Comparison of ENCODE assay signal across 17 cellular contexts in genomic region chr11:70002433-70002832, GRCh38.
DNase-seq lines count a peak whose midpoint lies in the region; ATAC-seq, FAIRE-seq and TF ChIP-seq lines count a peak whose summit lies in the region.
"Had no signal": no experiment of that assay in that cellular context is flagged by ENCODE, and none has a peak within 500 bp of the region (broad histone marks: within the 10 kb centered on the region; RNA-seq: fewer than 3 reads in every experiment).

No MANE protein-coding gene starts in this region.

- intact Hi-C loops in GM12878 (cut with micrococcal nuclease; ENCODE audit: unreplicated experiment) (no loop called here), dorsolateral prefrontal cortex (cut with DNase I) (no loop called here)

- no peak overlapping the region for H3K4me2 ChIP-seq in GM12878 (ENCODE audit: control insufficient read depth, insufficient read depth)

- peak; percentile 16 to 42 for DNase-seq in stimulated activated CD4-positive, alpha-beta T cell treated with anti-CD3 and anti-CD28 coated beads, Interleukin-15, amount 100 ng/mL, for 48 hours (ENCODE audit: low read depth in 2 of 2)
- DNase-seq in stimulated activated CD4-positive, alpha-beta T cell treated with anti-CD3 and anti-CD28 coated beads, Interleukin-12 subunit alpha, Interleukin-12 subunit beta, amount 100 ng/mL, for 4 hours, result no peak
- DNase-seq in NOMO-1 treated with dmso at 0.1 percent for 144 hours (lab: John Stamatoyannopoulos, UW; ENCODE audit: unreplicated experiment), result peak; percentile 9
- no peak for DNase-seq in GM12878 (ENCODE audit: low read depth, low spot score)
- no peak for DNase-seq in SW 1271 (lab: John Stamatoyannopoulos, UW)
- DNase-seq in dorsolateral prefrontal cortex, result no peak
- DNase-seq: DMS79 treated with DMSO at 0.1 percent for 48 hours, head of caudate nucleus, kidney, mucosa of descending colon, NCI-H1105 treated with DMSO at 0.1 percent for 48 hours, NCI-H226, spleen, upper lobe of left lung had no signal

- FAIRE-seq in GM12878 (lab: Jason Lieb, UNC), result no peak
- FAIRE-seq: colon, kidney had no signal

- in situ Hi-C loops in GM12878 (cut with MboI), result no loop called here

- RAD21 ChIA-PET in GM12878 (lab: Charles Lee; ENCODE audit: unreplicated experiment), result no interaction called here

- H4K20me1 ChIP-seq in GM12878 (ENCODE audit: control insufficient read depth, insufficient read depth), result no peaks in the 10 kb centered on the region

- SMC1A ChIA-PET in GM12878 (lab: Charles Lee; ENCODE audit: uncharacterized antibody, unreplicated experiment), result no interaction called here

- no peaks in the 10 kb centered on the region for H3K9me3 ChIP-seq in GM12878 (replicated peaks; ENCODE audit: control insufficient read depth, insufficient read depth, low read length)
- H3K9me3 ChIP-seq: mucosa of descending colon, spleen, upper lobe of left lung had no signal

- POLR2A ChIA-PET in GM12878 (lab: Charles Lee), result no interaction called here

- H3K36me3 ChIP-seq in GM12878 (ENCODE audit: control insufficient read depth in 2 of 2, insufficient read depth in 2 of 2, low read length in 1 of 2), result no peaks in the 10 kb centered on the region
- H3K36me3 ChIP-seq: spleen, upper lobe of left lung had no signal

- no peak for TF ChIP-seq EP300 in GM12878 (IDR thresholded peaks at IDR 0.05; ENCODE audit: borderline replicate concordance in 1 of 2, control insufficient read depth in 1 of 2, low read depth in 2 of 2, low read length in 2 of 2)

- CTCF ChIA-PET in GM12878 (lab: Yijun Ruan, JAX), result no interaction called here

- TF ChIP-seq CTCF in GM12878 (IDR thresholded peaks at IDR 0.05 in 2 of 3, conservative IDR thresholded peaks at IDR 0.05 in 1 of 3; ENCODE audit: control insufficient read depth in 2 of 3, extremely low read depth in 1 of 3, insufficient read depth in 1 of 3, low read depth in 3 of 3, low read length in 3 of 3) (no peak), dorsolateral prefrontal cortex (IDR thresholded peaks at IDR 0.05 in 54 of 56, conservative IDR thresholded peaks at IDR 0.05 in 2 of 56; ENCODE audit: low read depth in 1 of 56, partially characterized antibody in 56 of 56) (no peak)

- BruUV-seq in GM12878 (replicated peaks; lab: Mats Ljungman, UMichigan), result no TSS peak

- ATAC-seq in GM12878, result peak; percentile 44
- ATAC-seq in GM21367 (IDR thresholded peaks at IDR 0.05; ENCODE audit: unreplicated experiment), result no peak
- ATAC-seq: mucosa of descending colon had no signal

- 13% methylated on average over 8 of the region's 8 CpGs for WGBS in GM12878 (ENCODE audit: insufficient coverage, insufficient replicate concordance, low lambda C conversion rate, missing lambda C conversion rate)

- H3K4me3 ChIP-seq in GM12878 (no peak overlapping the region), dorsolateral prefrontal cortex (no peak overlapping the region)
- H3K4me3 ChIP-seq: mucosa of descending colon, spleen, upper lobe of left lung had no signal

- H3K4me1 ChIP-seq in GM12878 (ENCODE audit: control insufficient read depth, insufficient read depth, low read length), result no peaks in the 10 kb centered on the region
- H3K4me1 ChIP-seq: parathyroid adenoma, spleen had no signal

- TF ChIP-seq RAD21 in GM12878 (IDR thresholded peaks at IDR 0.05; ENCODE audit: insufficient read depth, low read depth, low read length), result no peak

- H3K79me2 ChIP-seq in GM12878 (ENCODE audit: control insufficient read depth, insufficient read depth, low read length), result no peaks in the 10 kb centered on the region
- H3K79me2 ChIP-seq: parathyroid adenoma had no signal

- H3K27ac ChIP-seq in GM12878 (ENCODE audit: control insufficient read depth, insufficient read depth) (no peak overlapping the region), dorsolateral prefrontal cortex (no peak overlapping the region)
- H3K27ac ChIP-seq: parathyroid adenoma, spleen, upper lobe of left lung had no signal

- TF ChIP-seq POLR2A in GM12878 (IDR thresholded peaks at IDR 0.05; ENCODE audit: low read depth, low read length), result no peak

- H3K27me3 ChIP-seq in GM12878 (replicated peaks in 1 of 2; ENCODE audit: control insufficient read depth in 2 of 2, insufficient read depth in 2 of 2, low read length in 1 of 2) (no peaks in the 10 kb centered on the region), dorsolateral prefrontal cortex (peaks cover 0 to 12% (median 0%) of the 10 kb centered on the region in 45 donors)
- H3K27me3 ChIP-seq: upper lobe of left lung had no signal

- H3K9ac ChIP-seq in GM12878 (ENCODE audit: control insufficient read depth, insufficient read depth, low read length), result no peak overlapping the region
- H3K9ac ChIP-seq: parathyroid adenoma had no signal

- H2AFZ ChIP-seq in GM12878 (ENCODE audit: control insufficient read depth, low read depth, low read length), result no peak overlapping the region
- H2AFZ ChIP-seq: parathyroid adenoma had no signal

TF ChIP-seq in GM12878, 131 proteins besides CTCF, POLR2A, EP300 and RAD21:
- peak; percentile 48; the same call in 1 of the 2 replicates for TF ChIP-seq RUNX3 (IDR thresholded peaks at IDR 0.05; ENCODE audit: low read length)
- no peak for TF ChIP-seq ELK1 (IDR thresholded peaks at IDR 0.05; ENCODE audit: low read depth, low read length)
- no peak for TF ChIP-seq KDM1A (IDR thresholded peaks at IDR 0.05; ENCODE audit: borderline replicate concordance)
- TF ChIP-seq CREB1 (IDR thresholded peaks at IDR 0.05; ENCODE audit: low read depth), result peak; percentile 84
- peak; percentile 71 for TF ChIP-seq CREM (IDR thresholded peaks at IDR 0.05; ENCODE audit: low read depth)
- peak; percentile 23; the same call in 1 of the 2 replicates for TF ChIP-seq JUNB (IDR thresholded peaks at IDR 0.05)
- no peak for TF ChIP-seq IKZF2 (IDR thresholded peaks at IDR 0.05)

Comparison
In these comparisons a context has a peak if more than half of its experiments do, and no peak if none do; other contexts are left out.
1. DNase-seq: peak in stimulated activated CD4-positive, alpha-beta T cell treated with anti-CD3 and anti-CD28 coated beads, Interleukin-15, amount 100 ng/mL, for 48 hours (2 of 2) and NOMO-1 treated with dmso at 0.1 percent for 144 hours (single experiment); none in stimulated activated CD4-positive, alpha-beta T cell treated with anti-CD3 and anti-CD28 coated beads, Interleukin-12 subunit alpha, Interleukin-12 subunit beta, amount 100 ng/mL, for 4 hours (single experiment), GM12878 (single experiment), SW 1271 (0 of 2) and dorsolateral prefrontal cortex (0 of 10).